ENCODE assay signal across 1 cellular context in the genomic region with DNA sequence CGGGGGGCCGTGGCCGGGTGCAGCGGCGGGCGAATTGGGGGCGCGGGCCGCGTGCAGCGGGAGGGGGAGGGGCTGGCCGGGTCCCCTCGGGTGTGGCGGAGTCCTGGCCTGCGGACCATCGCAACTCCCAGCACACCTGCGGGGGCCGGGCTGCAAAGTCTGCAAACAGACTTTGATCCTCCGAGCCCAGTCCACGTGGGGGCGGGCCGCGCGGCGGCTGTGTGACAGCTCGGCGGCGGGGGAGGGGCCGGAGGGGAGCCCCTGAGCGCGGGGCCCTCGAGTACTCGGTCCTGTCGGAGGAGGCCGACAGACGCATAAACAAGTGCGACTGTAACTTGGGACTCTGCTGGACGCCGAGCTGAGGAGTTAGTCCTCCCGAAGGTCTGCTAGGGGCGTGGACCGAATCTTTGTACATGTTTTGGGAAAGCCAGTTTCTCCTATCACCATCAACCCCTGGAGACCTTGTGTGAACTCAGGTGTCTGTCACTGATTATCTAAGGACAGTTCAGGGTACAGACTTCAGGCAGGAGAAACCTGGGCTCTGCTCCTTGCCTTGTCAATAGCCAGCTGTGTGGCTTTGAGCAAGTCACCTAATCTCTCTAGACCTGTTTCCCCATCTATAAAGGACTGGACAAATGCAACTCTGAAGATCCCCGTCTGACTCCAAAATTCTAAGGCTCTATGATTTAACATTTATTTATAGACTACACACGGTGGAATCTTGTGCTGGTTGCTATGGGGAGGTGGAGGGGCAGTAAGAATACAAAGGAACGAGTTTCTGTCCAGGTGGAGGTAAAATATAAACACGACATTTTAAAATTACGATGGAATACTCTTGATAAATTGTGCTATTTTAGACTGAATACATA.
TF ChIP-seq lines count a peak whose summit lies in the region.

No MANE protein-coding gene starts in this region.

TF ChIP-seq in HEK293, 187 proteins besides CTCF, POLR2A, EP300 and RAD21 (continued from another document and continues in another):
- TF ChIP-seq ZNF600 (tag by site-specific recombination; IDR thresholded peaks at IDR 0.05) (no peak), ZNF248 (tag by site-specific recombination; IDR thresholded peaks at IDR 0.05) (no peak), ZNF121 (tag by site-specific recombination; IDR thresholded peaks at IDR 0.05) (no peak), ZBTB20 (tag by site-specific recombination; IDR thresholded peaks at IDR 0.05) (peak; percentile 35; the same call in 1 of the 2 replicates), ZNF10 (tag by site-specific recombination; IDR thresholded peaks at IDR 0.05) (no peak), ZNF623 (tag by site-specific recombination; IDR thresholded peaks at IDR 0.05) (no peak), ZNF362 (tag by site-specific recombination; IDR thresholded peaks at IDR 0.05) (no peak), SCRT1 (tag by site-specific recombination; IDR thresholded peaks at IDR 0.05; ENCODE audit: borderline replicate concordance) (no peak), GLIS1 (tag by site-specific recombination; IDR thresholded peaks at IDR 0.05) (peak; percentile 37; the same call in 1 of the 2 replicates), ZNF596 (tag by site-specific recombination; IDR thresholded peaks at IDR 0.05) (no peak), IKZF3 (tag by site-specific recombination; IDR thresholded peaks at IDR 0.05) (no peak), ZNF302 (tag by site-specific recombination; IDR thresholded peaks at IDR 0.05; ENCODE audit: low read depth) (no peak), ZNF138 (tag by site-specific recombination; IDR thresholded peaks at IDR 0.05; ENCODE audit: borderline replicate concordance) (no peak), ZNF146 (tag by site-specific recombination; IDR thresholded peaks at IDR 0.05) (no peak), PRDM4 (tag by site-specific recombination; IDR thresholded peaks at IDR 0.05) (no peak), ZNF544 (tag by site-specific recombination; IDR thresholded peaks at IDR 0.05) (no peak), HOXC10 (CRISPR knock-in tag; IDR thresholded peaks at IDR 0.05) (no peak), ZBTB21 (tag by site-specific recombination; IDR thresholded peaks at IDR 0.05) (no peak), MYNN (tag by site-specific recombination; IDR thresholded peaks at IDR 0.05; ENCODE audit: borderline replicate concordance) (no peak), ZNF629 (tag by site-specific recombination; IDR thresholded peaks at IDR 0.05) (no peak), ZNF571 (tag by site-specific recombination; IDR thresholded peaks at IDR 0.05) (no peak), ZBTB8A (tag by site-specific recombination; IDR thresholded peaks at IDR 0.05) (no peak), ZNF777 (tag by site-specific recombination; IDR thresholded peaks at IDR 0.05; ENCODE audit: borderline replicate concordance) (no peak), ZIC2 (tag by site-specific recombination; IDR thresholded peaks at IDR 0.05) (no peak), ZBTB11 (tag by site-specific recombination; conservative IDR thresholded peaks at IDR 0.05; ENCODE audit: low read depth) (no peak), ZBTB48 (tag by site-specific recombination; IDR thresholded peaks at IDR 0.05) (no peak), ZNF560 (tag by site-specific recombination; IDR thresholded peaks at IDR 0.05; ENCODE audit: borderline replicate concordance) (no peak), OVOL3 (tag by site-specific recombination; IDR thresholded peaks at IDR 0.05) (no peak), ZNF239 (tag by site-specific recombination; IDR thresholded peaks at IDR 0.05) (no peak), ZFP3 (tag by site-specific recombination; IDR thresholded peaks at IDR 0.05; ENCODE audit: low read depth) (no peak)
- TF ChIP-seq, protein P1, sequence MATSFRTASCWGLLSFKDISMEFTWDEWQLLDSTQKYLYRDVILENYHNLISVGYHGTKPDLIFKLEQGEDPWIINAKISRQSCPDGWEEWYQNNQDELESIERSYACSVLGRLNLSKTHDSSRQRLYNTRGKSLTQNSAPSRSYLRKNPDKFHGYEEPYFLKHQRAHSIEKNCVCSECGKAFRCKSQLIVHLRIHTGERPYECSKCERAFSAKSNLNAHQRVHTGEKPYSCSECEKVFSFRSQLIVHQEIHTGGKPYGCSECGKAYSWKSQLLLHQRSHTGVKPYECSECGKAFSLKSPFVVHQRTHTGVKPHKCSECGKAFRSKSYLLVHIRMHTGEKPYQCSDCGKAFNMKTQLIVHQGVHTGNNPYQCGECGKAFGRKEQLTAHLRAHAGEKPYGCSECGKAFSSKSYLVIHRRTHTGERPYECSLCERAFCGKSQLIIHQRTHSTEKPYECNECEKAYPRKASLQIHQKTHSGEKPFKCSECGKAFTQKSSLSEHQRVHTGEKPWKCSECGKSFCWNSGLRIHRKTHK (tag by site-specific recombination; IDR thresholded peaks at IDR 0.05): no peak
- TF ChIP-seq, protein P2, sequence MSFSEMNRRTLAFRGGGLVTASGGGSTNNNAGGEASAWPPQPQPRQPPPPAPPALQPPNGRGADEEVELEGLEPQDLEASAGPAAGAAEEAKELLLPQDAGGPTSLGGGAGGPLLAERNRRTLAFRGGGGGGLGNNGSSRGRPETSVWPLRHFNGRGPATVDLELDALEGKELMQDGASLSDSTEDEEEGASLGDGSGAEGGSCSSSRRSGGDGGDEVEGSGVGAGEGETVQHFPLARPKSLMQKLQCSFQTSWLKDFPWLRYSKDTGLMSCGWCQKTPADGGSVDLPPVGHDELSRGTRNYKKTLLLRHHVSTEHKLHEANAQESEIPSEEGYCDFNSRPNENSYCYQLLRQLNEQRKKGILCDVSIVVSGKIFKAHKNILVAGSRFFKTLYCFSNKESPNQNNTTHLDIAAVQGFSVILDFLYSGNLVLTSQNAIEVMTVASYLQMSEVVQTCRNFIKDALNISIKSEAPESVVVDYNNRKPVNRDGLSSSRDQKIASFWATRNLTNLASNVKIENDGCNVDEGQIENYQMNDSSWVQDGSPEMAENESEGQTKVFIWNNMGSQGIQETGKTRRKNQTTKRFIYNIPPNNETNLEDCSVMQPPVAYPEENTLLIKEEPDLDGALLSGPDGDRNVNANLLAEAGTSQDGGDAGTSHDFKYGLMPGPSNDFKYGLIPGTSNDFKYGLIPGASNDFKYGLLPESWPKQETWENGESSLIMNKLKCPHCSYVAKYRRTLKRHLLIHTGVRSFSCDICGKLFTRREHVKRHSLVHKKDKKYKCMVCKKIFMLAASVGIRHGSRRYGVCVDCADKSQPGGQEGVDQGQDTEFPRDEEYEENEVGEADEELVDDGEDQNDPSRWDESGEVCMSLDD (tag by site-specific recombination; IDR thresholded peaks at IDR 0.05): no peak
- TF ChIP-seq, protein P3, sequence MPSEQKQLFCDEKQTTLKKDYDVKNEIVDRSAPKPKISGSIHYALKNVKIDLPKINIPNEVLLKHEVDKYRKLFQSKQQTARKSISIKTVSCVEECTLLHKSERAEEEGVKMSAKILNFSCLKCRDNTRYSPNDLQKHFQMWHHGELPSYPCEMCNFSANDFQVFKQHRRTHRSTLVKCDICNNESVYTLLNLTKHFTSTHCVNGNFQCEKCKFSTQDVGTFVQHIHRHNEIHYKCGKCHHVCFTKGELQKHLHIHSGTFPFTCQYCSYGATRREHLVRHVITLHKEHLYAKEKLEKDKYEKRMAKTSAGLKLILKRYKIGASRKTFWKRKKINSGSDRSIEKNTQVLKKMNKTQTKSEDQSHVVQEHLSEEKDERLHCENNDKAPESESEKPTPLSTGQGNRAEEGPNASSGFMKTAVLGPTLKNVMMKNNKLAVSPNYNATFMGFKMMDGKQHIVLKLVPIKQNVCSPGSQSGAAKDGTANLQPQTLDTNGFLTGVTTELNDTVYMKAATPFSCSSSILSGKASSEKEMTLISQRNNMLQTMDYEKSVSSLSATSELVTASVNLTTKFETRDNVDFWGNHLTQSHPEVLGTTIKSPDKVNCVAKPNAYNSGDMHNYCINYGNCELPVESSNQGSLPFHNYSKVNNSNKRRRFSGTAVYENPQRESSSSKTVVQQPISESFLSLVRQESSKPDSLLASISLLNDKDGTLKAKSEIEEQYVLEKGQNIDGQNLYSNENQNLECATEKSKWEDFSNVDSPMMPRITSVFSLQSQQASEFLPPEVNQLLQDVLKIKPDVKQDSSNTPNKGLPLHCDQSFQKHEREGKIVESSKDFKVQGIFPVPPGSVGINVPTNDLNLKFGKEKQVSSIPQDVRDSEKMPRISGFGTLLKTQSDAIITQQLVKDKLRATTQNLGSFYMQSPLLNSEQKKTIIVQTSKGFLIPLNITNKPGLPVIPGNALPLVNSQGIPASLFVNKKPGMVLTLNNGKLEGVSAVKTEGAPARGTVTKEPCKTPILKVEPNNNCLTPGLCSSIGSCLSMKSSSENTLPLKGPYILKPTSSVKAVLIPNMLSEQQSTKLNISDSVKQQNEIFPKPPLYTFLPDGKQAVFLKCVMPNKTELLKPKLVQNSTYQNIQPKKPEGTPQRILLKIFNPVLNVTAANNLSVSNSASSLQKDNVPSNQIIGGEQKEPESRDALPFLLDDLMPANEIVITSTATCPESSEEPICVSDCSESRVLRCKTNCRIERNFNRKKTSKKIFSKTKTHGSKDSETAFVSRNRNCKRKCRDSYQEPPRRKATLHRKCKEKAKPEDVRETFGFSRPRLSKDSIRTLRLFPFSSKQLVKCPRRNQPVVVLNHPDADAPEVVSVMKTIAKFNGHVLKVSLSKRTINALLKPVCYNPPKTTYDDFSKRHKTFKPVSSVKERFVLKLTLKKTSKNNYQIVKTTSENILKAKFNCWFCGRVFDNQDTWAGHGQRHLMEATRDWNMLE (tag by site-specific recombination; conservative IDR thresholded peaks at IDR 0.05; ENCODE audit: low read depth): no peak
